Comparison of ENCODE assay signal across 26 cellular contexts in the genomic region with DNA sequence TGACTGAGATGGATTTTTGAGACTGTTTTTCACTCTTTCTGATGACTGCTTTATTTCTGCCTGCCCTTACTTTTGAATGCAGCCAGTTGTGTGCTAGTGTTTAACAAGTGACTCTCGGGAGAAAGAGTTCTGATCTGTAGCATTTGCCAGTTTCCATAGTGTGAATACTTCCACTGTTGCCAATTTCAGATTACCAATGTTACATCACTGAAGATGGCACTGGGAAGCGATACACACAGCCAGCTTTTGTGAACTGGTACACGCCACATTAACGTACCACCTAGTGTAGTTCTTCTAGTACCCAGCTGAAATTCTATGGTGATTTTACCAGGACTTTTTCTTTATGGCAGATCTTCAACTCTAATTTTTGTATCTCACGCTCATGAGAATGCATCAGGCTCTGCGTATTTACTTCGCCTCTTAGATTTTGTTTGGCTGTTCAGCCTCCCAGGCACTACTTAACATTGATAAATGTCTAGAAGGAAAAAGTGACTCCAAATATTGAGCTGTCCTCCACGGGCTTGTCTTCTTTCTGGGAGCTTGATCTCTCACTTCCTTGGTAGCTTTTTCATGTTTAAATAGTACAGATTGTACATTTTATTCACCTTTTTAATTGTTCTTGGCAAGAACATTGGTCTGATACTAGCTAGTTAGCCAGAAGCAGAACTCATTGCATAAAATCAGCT.
"Had no signal": no experiment of that assay in that cellular context is flagged by ENCODE, and none has a peak within 500 bp of the region (broad histone marks: within the 10 kb centered on the region; RNA-seq: fewer than 3 reads in every experiment).

No MANE protein-coding gene starts in this region.

- H3K36me3 ChIP-seq: neutrophil, pancreas, thoracic aorta, upper lobe of left lung had no signal

- H3K27me3 ChIP-seq: esophagus muscularis mucosa, foreskin keratinocyte, gastroesophageal sphincter, heart right ventricle, neutrophil, pancreas, sigmoid colon, tibial nerve, upper lobe of left lung had no signal

- ATAC-seq: foreskin keratinocyte; gastroesophageal sphincter; heart right ventricle; naive thymus-derived CD4-positive, alpha-beta T cell; pancreas; stimulated activated memory B cell treated with anti-CD40 and anti-IgM and Interleukin-4, amounts not matched to agents 10 μg/mL and 1 μg/mL and 100 μg/mL, for 72 hours had no signal

- H3K27me3 Mint-ChIP-seq: memory B cell; naive thymus-derived CD4-positive, alpha-beta T cell; stimulated activated memory B cell treated with anti-CD40 and anti-IgM and Interleukin-4, amounts not matched to agents 10 μg/mL and 1 μg/mL and 100 μg/mL, for 72 hours; stimulated activated naive CD8-positive, alpha-beta T cell treated with anti-CD3 and anti-CD28 coated beads, Interleukin-15, Interleukin-2, amounts not matched to agents 100 ng/mL and 50 ng/mL, for 24 hours had no signal

- H3K9me3 ChIP-seq: gastroesophageal sphincter, neutrophil, pancreas, sigmoid colon, upper lobe of left lung had no signal

- H3K27ac ChIP-seq: coronary artery, esophagus muscularis mucosa, foreskin keratinocyte, gastroesophageal sphincter, heart right ventricle, neutrophil, pancreas, sigmoid colon, thoracic aorta, tibial nerve, upper lobe of left lung had no signal

- H3K27ac Mint-ChIP-seq: memory B cell; nephron; stimulated activated memory B cell treated with anti-CD40 and anti-IgM and Interleukin-4, amounts not matched to agents 10 μg/mL and 1 μg/mL and 100 μg/mL, for 72 hours; stimulated activated naive CD8-positive, alpha-beta T cell treated with anti-CD3 and anti-CD28 coated beads, Interleukin-15, Interleukin-2, amounts not matched to agents 100 ng/mL and 50 ng/mL, for 24 hours had no signal

- H3K4me1 Mint-ChIP-seq: memory B cell; nephron; stimulated activated memory B cell treated with anti-CD40 and anti-IgM and Interleukin-4, amounts not matched to agents 10 μg/mL and 1 μg/mL and 100 μg/mL, for 72 hours had no signal

- FAIRE-seq: endothelial cell of umbilical vein, islet of Langerhans, pancreas, urothelium cell line had no signal

- H3K4me3 Mint-ChIP-seq: memory B cell; naive thymus-derived CD4-positive, alpha-beta T cell; nephron; stimulated activated memory B cell treated with anti-CD40 and anti-IgM and Interleukin-4, amounts not matched to agents 10 μg/mL and 1 μg/mL and 100 μg/mL, for 72 hours; stimulated activated naive CD8-positive, alpha-beta T cell treated with anti-CD3 and anti-CD28 coated beads, Interleukin-15, Interleukin-2, amounts not matched to agents 100 ng/mL and 50 ng/mL, for 24 hours had no signal

- H3K4me1 ChIP-seq: esophagus muscularis mucosa, foreskin keratinocyte, gastroesophageal sphincter, heart right ventricle, pancreas, sigmoid colon, tibial nerve, upper lobe of left lung had no signal

- DNase-seq: dermis blood vessel endothelial cell; effector memory CD4-positive, alpha-beta T cell; foreskin keratinocyte; heart right ventricle; hippocampal formation; kidney glomerular epithelial cell; midbrain; naive thymus-derived CD4-positive, alpha-beta T cell; pancreas; sigmoid colon; stimulated activated CD4-positive, alpha-beta T cell treated with anti-CD3 and anti-CD28 coated beads, Interleukin-4, amount 100 ng/mL, for 4 hours; upper lobe of left lung had no signal

- H3K4me3 ChIP-seq: coronary artery, esophagus muscularis mucosa, gastroesophageal sphincter, heart right ventricle, lung, pancreas, sigmoid colon, thoracic aorta, tibial nerve, upper lobe of left lung had no signal
